Comparison of ENCODE assay signal across 12 cellular contexts in genomic region chr3:47365213-47366153, GRCh38. TPM values are rescaled to one million over a fixed set of nuclear protein-coding genes. Genes with fewer than 3 reads are reported as not detected.
DNase-seq lines count a peak whose midpoint lies in the region; ATAC-seq and TF ChIP-seq lines count a peak whose summit lies in the region.
"Had no signal": no experiment of that assay in that cellular context is flagged by ENCODE, and none has a peak within 500 bp of the region (broad histone marks: within the 10 kb centered on the region; RNA-seq: fewer than 3 reads in every experiment).

No MANE protein-coding gene starts in this region.

- H4K20me1 ChIP-seq in hepatocyte (ENCODE audit: insufficient read depth, poor library complexity, severe bottlenecking): no peaks in the 10 kb centered on the region

- H3K4me2 ChIP-seq in hepatocyte: no peak overlapping the region

- DNase-seq in left ventricle myocardium superior (no peak), right atrium auricular region (ENCODE audit: low spot score) (no peak), astrocyte of the hippocampus (ENCODE audit: low read depth, low spot score) (peak; percentile 81), hepatocyte (ENCODE audit: low spot score) (no peak), DMS79 (lab: John Stamatoyannopoulos, UW) (no peak), KG1 (lab: John Stamatoyannopoulos, UW) (no peak)
- DNase-seq: activated CD4-positive, alpha-beta T cell treated with anti-CD3 and anti-CD28 coated beads, Interleukin-2, amount 50 U/mL, for 4 hours; activated naive CD4-positive, alpha-beta T cell treated with anti-CD3 and anti-CD28 coated beads for 36 hours; NCI-H526 treated with DMSO at 0.1 percent for 48 hours; nephron progenitor cell had no signal

- WGBS in hepatocyte (ENCODE audit: low lambda C conversion rate, missing lambda C conversion rate): 76% methylated on average over 11 of the region's 11 CpGs

- ATAC-seq in left ventricle myocardium superior (peak; percentile 30), GM18520 (IDR thresholded peaks at IDR 0.05; ENCODE audit: unreplicated experiment) (no peak), HG03442 (IDR thresholded peaks at IDR 0.05; ENCODE audit: unreplicated experiment) (no peak)

- H3K4me3 ChIP-seq in right atrium auricular region: no peak overlapping the region
- H3K4me3 ChIP-seq in hepatocyte: no peak overlapping the region

- H3K27ac ChIP-seq in right atrium auricular region (no peak overlapping the region), hepatocyte (peak overlapping the region; percentile 11)

- H2AFZ ChIP-seq in hepatocyte: no peak overlapping the region

- intact Hi-C loops in left ventricle myocardium superior (cut with micrococcal nuclease): no loop called here

- H3K9me3 ChIP-seq in right atrium auricular region (no peaks in the 10 kb centered on the region), hepatocyte (ENCODE audit: low read depth) (no peaks in the 10 kb centered on the region)

- H3K36me3 ChIP-seq in right atrium auricular region: no peaks in the 10 kb centered on the region
- no peaks in the 10 kb centered on the region for H3K36me3 ChIP-seq in hepatocyte (replicated peaks; ENCODE audit: insufficient read depth, low read depth)

- H3K27me3 ChIP-seq in right atrium auricular region (no peaks in the 10 kb centered on the region), hepatocyte (no peaks in the 10 kb centered on the region)

- H3K4me1 ChIP-seq in right atrium auricular region (peaks cover 0 to 8% of the 10 kb centered on the region in 2 donors), hepatocyte (ENCODE audit: insufficient read depth) (no peaks in the 10 kb centered on the region)

- no peaks in the 10 kb centered on the region for H3K79me2 ChIP-seq in hepatocyte

- TF ChIP-seq CTCF in right atrium auricular region (IDR thresholded peaks at IDR 0.05) (no peak), hepatocyte (IDR thresholded peaks at IDR 0.05; ENCODE audit: poor library complexity) (no peak)

- H3K9me2 ChIP-seq in hepatocyte (replicated peaks; ENCODE audit: insufficient read depth): no peaks in the 10 kb centered on the region

RNA-seq across cellular contexts. Expression of gene PTPN23, which starts 15.3 kb away (rescaled TPM):
- total RNA-seq in left ventricle myocardium superior (18.6 TPM), right atrium auricular region (10 to 100 TPM; 13.7 to 18.8 TPM), hepatocyte (7.4 and 11.9 TPM in 2 replicates)
- polyA plus RNA-seq in hepatocyte: 20.5 and 22.8 TPM in 2 replicates
